Comparison of ENCODE assay signal across 13 cellular contexts in genomic region chr14:67010602-67011001, GRCh38.
"Had no signal": no experiment of that assay in that cellular context is flagged by ENCODE, and none has a peak within 500 bp of the region (broad histone marks: within the 10 kb centered on the region; RNA-seq: fewer than 3 reads in every experiment).

No MANE protein-coding gene starts in this region.

- DNase-seq: activated B cell treated with CpG ODN at 0.5 μM for 24 hours; activated CD4-positive, alpha-beta T cell treated with anti-CD3 and anti-CD28 coated beads for 48 hours; activated CD8-positive, alpha-beta T cell treated with anti-CD3 and anti-CD28 coated beads for 36 hours; activated effector memory CD4-positive, alpha-beta T cell treated with Interleukin-2 at 50 U/mL for 16 hours; activated T-cell treated with anti-CD3 and anti-CD28 coated beads, Interleukin-2, amount 50 U/mL, for 4 hours; heart right ventricle; left colon; lower lobe of right lung; stimulated activated CD4-positive, alpha-beta T cell treated with anti-CD3 and anti-CD28 coated beads, Interleukin-1b, Interleukin-23, amount 100 ng/mL, for 48 hours had no signal

- ATAC-seq: activated CD8-positive, alpha-beta T cell treated with anti-CD3 and anti-CD28 coated beads for 36 hours; activated T-cell treated with anti-CD3 and anti-CD28 coated beads, Interleukin-2, amount 50 U/mL, for 4 hours; gastroesophageal sphincter; heart right ventricle; left colon; lower lobe of right lung had no signal

- H3K36me3 ChIP-seq: heart right ventricle, lower lobe of right lung, thoracic aorta had no signal

- H3K27ac ChIP-seq: gastroesophageal sphincter, heart right ventricle, lower lobe of right lung, thoracic aorta had no signal

- H3K4me1 ChIP-seq: gastroesophageal sphincter, heart right ventricle, lower lobe of right lung had no signal

- H3K27me3 ChIP-seq: gastroesophageal sphincter, heart right ventricle had no signal

- H3K9me3 ChIP-seq: gastroesophageal sphincter, heart right ventricle, lower lobe of right lung, thoracic aorta had no signal

- H3K4me3 ChIP-seq: gastroesophageal sphincter, heart right ventricle, lower lobe of right lung, thoracic aorta had no signal

- FAIRE-seq: colon, endometrium had no signal
